In the genomic region with DNA sequence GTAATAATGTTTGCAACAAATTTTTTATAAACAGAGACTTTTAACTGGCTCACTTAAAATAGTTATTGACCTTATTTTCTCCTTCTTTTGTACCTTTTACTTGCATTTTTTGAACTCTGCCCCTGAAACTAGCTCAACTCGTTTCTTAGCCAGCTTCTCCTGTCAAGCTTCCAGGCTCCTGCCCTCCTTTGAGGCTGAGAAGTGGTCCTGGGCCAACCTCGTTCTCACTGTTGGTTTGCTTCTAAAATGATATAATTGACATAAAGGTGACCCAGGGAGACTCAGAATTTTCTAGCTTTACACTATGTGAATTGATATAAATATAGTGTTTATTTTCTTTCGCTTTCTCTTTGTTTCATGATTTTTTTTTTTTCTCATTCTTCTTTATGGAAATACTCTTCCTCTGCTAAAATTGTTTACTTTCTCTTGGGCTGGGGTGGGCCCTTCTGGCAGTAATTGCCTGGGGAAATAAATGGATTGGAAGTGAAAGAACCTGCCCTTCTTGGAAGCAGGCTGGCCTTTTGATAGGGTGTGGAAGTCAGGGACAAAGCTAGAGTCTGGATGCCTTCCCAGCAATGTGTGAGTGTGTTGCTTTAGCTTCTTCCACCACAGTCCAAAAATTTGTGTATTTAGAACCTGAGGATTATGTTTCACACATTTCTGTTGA, we compare ENCODE assay signal across 9 cellular contexts. TPM values are rescaled to one million over a fixed set of nuclear protein-coding genes. Genes with fewer than 3 reads are reported as not detected.
DNase-seq lines count a peak whose midpoint lies in the region; ATAC-seq and TF ChIP-seq lines count a peak whose summit lies in the region.
"Had no signal": no experiment of that assay in that cellular context is flagged by ENCODE, and none has a peak within 500 bp of the region (broad histone marks: within the 10 kb centered on the region; RNA-seq: fewer than 3 reads in every experiment).

No MANE protein-coding gene starts in this region.

- H3K27ac ChIP-seq in parathyroid adenoma, result peak overlapping the region; percentile 39

- H3K4me2 ChIP-seq in parathyroid adenoma (ENCODE audit: low read length), result no peak overlapping the region

- H3K36me3 ChIP-seq in parathyroid adenoma (ENCODE audit: control insufficient read depth, insufficient read depth, low read length), result no peaks in the 10 kb centered on the region

- no peak overlapping the region for H3K9ac ChIP-seq in parathyroid adenoma

- DNase-seq in G401 (ENCODE audit: low spot score), result peak; percentile 38
- peak; percentile 64 for DNase-seq in RPMI7951 (ENCODE audit: low read depth)
- DNase-seq in foreskin fibroblast, result peak in 1 of 2 donors; percentile 75
- DNase-seq in activated effector memory CD4-positive, alpha-beta T cell treated with Interleukin-2 at 50 U/mL for 16 hours, result no peak
- DNase-seq in 8988T, result no peak
- DNase-seq: activated CD4-positive, alpha-beta T cell treated with anti-CD3 and anti-CD28 coated beads, Interleukin-2, amount 50 U/mL, for 1 hour had no signal

- H3K4me3 ChIP-seq in foreskin fibroblast (ENCODE audit: low read depth in 1 of 2, low read length in 2 of 2) (peak overlapping the region; percentile 6 to 42), parathyroid adenoma (ENCODE audit: low read depth, low read length) (no peak overlapping the region)

- H3K79me2 ChIP-seq in parathyroid adenoma, result peaks cover 11% of the 10 kb centered on the region

- no peak overlapping the region for H2AFZ ChIP-seq in parathyroid adenoma

- no peaks in the 10 kb centered on the region for H3K9me3 ChIP-seq in parathyroid adenoma (ENCODE audit: control insufficient read depth, low read length)

- in situ Hi-C loops in G401 (cut with HindIII; ENCODE audit: low sequenced_read_pairs), result no loop called here

- ATAC-seq in GM19455 (IDR thresholded peaks at IDR 0.05; ENCODE audit: unreplicated experiment) (no peak), HG02571 (IDR thresholded peaks at IDR 0.05; ENCODE audit: unreplicated experiment) (no peak)

- peaks cover 8% of the 10 kb centered on the region for H3K4me1 ChIP-seq in parathyroid adenoma

- TF ChIP-seq CTCF in foreskin fibroblast (IDR thresholded peaks at IDR 0.05; ENCODE audit: low read depth, low read length) (no peak), parathyroid adenoma (IDR thresholded peaks at IDR 0.05) (no peak)

- H3K27me3 ChIP-seq in parathyroid adenoma (ENCODE audit: control insufficient read depth, insufficient read depth, low read length), result no peaks in the 10 kb centered on the region

RNA-seq across cellular contexts. Expression of a gene that starts 30.7 kb away (rescaled TPM):
- 5.7 and 9.9 TPM in 2 replicates for total RNA-seq in G401 (2014; rRNA removed; shearing (Covaris generic))
- total RNA-seq in RPMI7951 (2014; rRNA removed; shearing (Covaris generic)), result 95.2 and 103 TPM in 2 replicates

Comparison
In these comparisons a context has a peak if more than half of its experiments do, and no peak if none do; other contexts are left out.
1. DNase-seq: peak in G401 (single experiment) and RPMI7951 (single experiment); none in activated effector memory CD4-positive, alpha-beta T cell treated with Interleukin-2 at 50 U/mL for 16 hours (single experiment) and 8988T (single experiment).